ENCODE assay signal across 1 cellular context in genomic region chr14:68791078-68791983, GRCh38.
TF ChIP-seq lines count a peak whose summit lies in the region.

No MANE protein-coding gene starts in this region.

TF ChIP-seq in HepG2, 621 proteins besides CTCF, POLR2A, EP300 and RAD21 (continued from another document):
- TF ChIP-seq ZSCAN22 (CRISPR knock-in tag; IDR thresholded peaks at IDR 0.05), result no peak
- 0 out of 2 replicates have a peak, but pooled peaks have one; percentile 6 for TF ChIP-seq ZNF331 (CRISPR knock-in tag; IDR thresholded peaks at IDR 0.05)
- TF ChIP-seq TSC22D2 (CRISPR knock-in tag; IDR thresholded peaks at IDR 0.05; ENCODE audit: borderline replicate concordance), result 0 out of 2 replicates have a peak, but pooled peaks have one; percentile 18
- 0 out of 2 replicates have a peak, but pooled peaks have one; percentile 30 for TF ChIP-seq KDM5A (IDR thresholded peaks at IDR 0.05; ENCODE audit: borderline replicate concordance, low read length)
- 0 out of 2 replicates have a peak, but pooled peaks have one; percentile 60 for TF ChIP-seq ZSCAN29 (CRISPR knock-in tag; conservative IDR thresholded peaks at IDR 0.05)
- 0 out of 2 replicates have a peak, but pooled peaks have one; percentile 27 for TF ChIP-seq ZNF281 (CRISPR knock-in tag; IDR thresholded peaks at IDR 0.05; ENCODE audit: borderline replicate concordance)
- TF ChIP-seq ZNF605 (CRISPR knock-in tag; IDR thresholded peaks at IDR 0.05), result peak; percentile 70; the same call in 1 of the 2 replicates
- 0 out of 2 replicates have a peak, but pooled peaks have one; percentile 36 for TF ChIP-seq HNRNPL (IDR thresholded peaks at IDR 0.05; ENCODE audit: low read depth, low read length)
- TF ChIP-seq SALL1 (CRISPR knock-in tag; IDR thresholded peaks at IDR 0.05), result 0 out of 2 replicates have a peak, but pooled peaks have one; percentile 17
- no peak for TF ChIP-seq MYNN (CRISPR knock-in tag; IDR thresholded peaks at IDR 0.05; ENCODE audit: low read depth)
- no peak for TF ChIP-seq MTF1 (CRISPR knock-in tag; IDR thresholded peaks at IDR 0.05)
- no peak for TF ChIP-seq ZNF468 (CRISPR knock-in tag; IDR thresholded peaks at IDR 0.05)
- TF ChIP-seq IKZF1 (IDR thresholded peaks at IDR 0.05), result no peak
- peak; percentile 32; the same call in 1 of the 2 replicates for TF ChIP-seq POLR2G (IDR thresholded peaks at IDR 0.05; ENCODE audit: low read depth, low read length)
- TF ChIP-seq BCL6 (CRISPR knock-in tag; IDR thresholded peaks at IDR 0.05), result no peak
- TF ChIP-seq ZNF746 (CRISPR knock-in tag; IDR thresholded peaks at IDR 0.05), result 0 out of 2 replicates have a peak, but pooled peaks have one; percentile 36
- TF ChIP-seq, protein P1, sequence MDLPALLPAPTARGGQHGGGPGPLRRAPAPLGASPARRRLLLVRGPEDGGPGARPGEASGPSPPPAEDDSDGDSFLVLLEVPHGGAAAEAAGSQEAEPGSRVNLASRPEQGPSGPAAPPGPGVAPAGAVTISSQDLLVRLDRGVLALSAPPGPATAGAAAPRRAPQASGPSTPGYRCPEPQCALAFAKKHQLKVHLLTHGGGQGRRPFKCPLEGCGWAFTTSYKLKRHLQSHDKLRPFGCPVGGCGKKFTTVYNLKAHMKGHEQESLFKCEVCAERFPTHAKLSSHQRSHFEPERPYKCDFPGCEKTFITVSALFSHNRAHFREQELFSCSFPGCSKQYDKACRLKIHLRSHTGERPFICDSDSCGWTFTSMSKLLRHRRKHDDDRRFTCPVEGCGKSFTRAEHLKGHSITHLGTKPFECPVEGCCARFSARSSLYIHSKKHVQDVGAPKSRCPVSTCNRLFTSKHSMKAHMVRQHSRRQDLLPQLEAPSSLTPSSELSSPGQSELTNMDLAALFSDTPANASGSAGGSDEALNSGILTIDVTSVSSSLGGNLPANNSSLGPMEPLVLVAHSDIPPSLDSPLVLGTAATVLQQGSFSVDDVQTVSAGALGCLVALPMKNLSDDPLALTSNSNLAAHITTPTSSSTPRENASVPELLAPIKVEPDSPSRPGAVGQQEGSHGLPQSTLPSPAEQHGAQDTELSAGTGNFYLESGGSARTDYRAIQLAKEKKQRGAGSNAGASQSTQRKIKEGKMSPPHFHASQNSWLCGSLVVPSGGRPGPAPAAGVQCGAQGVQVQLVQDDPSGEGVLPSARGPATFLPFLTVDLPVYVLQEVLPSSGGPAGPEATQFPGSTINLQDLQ (CRISPR knock-in tag; IDR thresholded peaks at IDR 0.05), result 0 out of 2 replicates have a peak, but pooled peaks have one; percentile 41
- no peak for TF ChIP-seq ZNF670 (CRISPR knock-in tag; IDR thresholded peaks at IDR 0.05; ENCODE audit: borderline replicate concordance)
- 0 out of 2 replicates have a peak, but pooled peaks have one; percentile 38 for TF ChIP-seq DR1 (CRISPR knock-in tag; IDR thresholded peaks at IDR 0.05)
